3 cellular contexts compared by ENCODE assay signal in the genomic region with DNA sequence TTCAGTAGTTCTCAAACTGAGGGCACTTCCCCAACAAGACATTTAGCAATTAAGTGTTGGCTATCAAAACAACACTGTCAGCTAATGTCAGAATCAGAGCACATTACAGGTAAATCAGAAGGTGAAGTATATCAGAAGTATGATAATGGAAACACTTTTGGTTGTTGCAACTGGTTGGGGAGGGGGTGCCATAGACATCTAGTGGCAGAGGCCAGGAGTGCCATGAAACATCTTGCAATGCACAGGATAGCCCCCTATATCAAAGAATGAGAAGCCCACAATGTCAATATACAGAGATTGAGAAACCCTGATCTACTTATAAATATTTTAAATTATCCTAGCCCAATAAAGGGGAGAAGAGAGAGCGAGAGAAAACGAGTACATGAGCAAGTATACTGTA.
TF ChIP-seq lines count a peak whose summit lies in the region.

No MANE protein-coding gene starts in this region.

TF ChIP-seq in SK-N-SH, 30 proteins besides CTCF, POLR2A, EP300 and RAD21:
- TF ChIP-seq GABPA (IDR thresholded peaks at IDR 0.05; ENCODE audit: low read depth) (no peak), TEAD4 (IDR thresholded peaks at IDR 0.05; ENCODE audit: borderline replicate concordance, insufficient read depth) (no peak)
TF ChIP-seq in SK-N-SH: peak in this region for 0.

TF ChIP-seq in SK-N-SH treated with all-trans-retinoic acid at 6 μM for 48 hours, 23 proteins besides CTCF, POLR2A, EP300 and RAD21:
- TF ChIP-seq PPARA (CRISPR knock-in tag; IDR thresholded peaks at IDR 0.05; ENCODE audit: borderline replicate concordance), result no peak
- no peak for TF ChIP-seq ISL1 (CRISPR knock-in tag; IDR thresholded peaks at IDR 0.05)
TF ChIP-seq in SK-N-SH treated with all-trans-retinoic acid at 6 μM for 48 hours: peak in this region for 0.

TF ChIP-seq in HCT116, 20 proteins besides CTCF, POLR2A, EP300 and RAD21:
- TF ChIP-seq ELF1 (IDR thresholded peaks at IDR 0.05; ENCODE audit: borderline replicate concordance, low read depth) (no peak), JUND (IDR thresholded peaks at IDR 0.05) (no peak), EGR1 (IDR thresholded peaks at IDR 0.05; ENCODE audit: low read depth) (no peak), SP1 (IDR thresholded peaks at IDR 0.05; ENCODE audit: low read depth) (no peak), REST (IDR thresholded peaks at IDR 0.05; ENCODE audit: low read depth) (no peak), EZH2phosphoT487 (IDR thresholded peaks at IDR 0.05; ENCODE audit: borderline replicate concordance) (no peak), CEBPB (IDR thresholded peaks at IDR 0.05; ENCODE audit: low read depth) (no peak), CBX3 (IDR thresholded peaks at IDR 0.05; ENCODE audit: low read depth) (no peak), POLR2AphosphoS5 (IDR thresholded peaks at IDR 0.05; ENCODE audit: low read depth, low read length) (no peak), ZBTB33 (IDR thresholded peaks at IDR 0.05; ENCODE audit: extremely low read depth, insufficient replicate concordance, low read length) (no peak), SIN3A (IDR thresholded peaks at IDR 0.05; ENCODE audit: low read depth) (no peak), TCF7L2 (IDR thresholded peaks at IDR 0.05; ENCODE audit: borderline replicate concordance, extremely low read depth, insufficient read depth, insufficient read length) (no peak), ZNF274 (IDR thresholded peaks at IDR 0.05; ENCODE audit: low read depth, low read length) (no peak), ATF3 (IDR thresholded peaks at IDR 0.05) (no peak), SRF (IDR thresholded peaks at IDR 0.05; ENCODE audit: low read depth) (no peak), ZFX (IDR thresholded peaks at IDR 0.05) (no peak), EZH2 (IDR thresholded peaks at IDR 0.05) (no peak)
- TF ChIP-seq, protein P1, sequence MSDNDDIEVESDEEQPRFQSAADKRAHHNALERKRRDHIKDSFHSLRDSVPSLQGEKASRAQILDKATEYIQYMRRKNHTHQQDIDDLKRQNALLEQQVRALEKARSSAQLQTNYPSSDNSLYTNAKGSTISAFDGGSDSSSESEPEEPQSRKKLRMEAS (IDR thresholded peaks at IDR 0.05), result no peak
